21 cellular contexts compared by ENCODE assay signal in genomic region chr14:85527458-85527857, GRCh38. TPM values are rescaled to one million over a fixed set of nuclear protein-coding genes. Genes with fewer than 3 reads are reported as not detected.
DNase-seq lines count a peak whose midpoint lies in the region; ATAC-seq and TF ChIP-seq lines count a peak whose summit lies in the region.
"Had no signal": no experiment of that assay in that cellular context is flagged by ENCODE, and none has a peak within 500 bp of the region (broad histone marks: within the 10 kb centered on the region; RNA-seq: fewer than 3 reads in every experiment).

No MANE protein-coding gene starts in this region.

- H3K9ac ChIP-seq in skeletal muscle satellite cell (ENCODE audit: low read depth, low read length) = peak overlapping the region; percentile 90
- H3K9ac ChIP-seq: BLaER1 had no signal

- H3K4me2 ChIP-seq in skeletal muscle satellite cell (ENCODE audit: low read length) = peak overlapping the region; percentile 98
- H3K4me2 ChIP-seq: BLaER1 had no signal

- TF ChIP-seq CTCF in brain (conservative IDR thresholded peaks at IDR 0.05) = no peak

- peak overlapping the region; percentile 92 to 98 (median 96) for H3K4me3 Mint-ChIP-seq in brain
- H3K4me3 Mint-ChIP-seq in activated CD8-positive, alpha-beta memory T cell treated with anti-CD3 and anti-CD28 coated beads, Interleukin-2, amount 10 ng/mL, durations not matched to agents 7 days and 5 days = no peak overlapping the region
- H3K4me3 Mint-ChIP-seq: activated naive CD4-positive, alpha-beta T cell treated with anti-CD3 and anti-CD28 coated beads, Interleukin-2, amount 10 ng/mL, durations not matched to agents 7 days and 5 days; endodermal cell; immature natural killer cell; memory B cell had no signal

- ATAC-seq in HG03139 (IDR thresholded peaks at IDR 0.05; ENCODE audit: unreplicated experiment) = no peak
- no peak for ATAC-seq in HG03196 (IDR thresholded peaks at IDR 0.05; ENCODE audit: unreplicated experiment)
- ATAC-seq in activated CD8-positive, alpha-beta memory T cell treated with anti-CD3 and anti-CD28 coated beads, Interleukin-2, amount 10 ng/mL, durations not matched to agents 7 days and 5 days = no peak

- peaks cover 29% of the 10 kb centered on the region for H3K27me3 Mint-ChIP-seq in brain
- H3K27me3 Mint-ChIP-seq in activated CD8-positive, alpha-beta memory T cell treated with anti-CD3 and anti-CD28 coated beads, Interleukin-2, amount 10 ng/mL, durations not matched to agents 7 days and 5 days = peaks cover 39% of the 10 kb centered on the region

- H3K4me3 ChIP-seq in skeletal muscle satellite cell (ENCODE audit: low read length) = peak overlapping the region; percentile 20
- H3K4me3 ChIP-seq: BLaER1, cardiac muscle cell had no signal

- H3K27me3 ChIP-seq in skeletal muscle satellite cell (ENCODE audit: control insufficient read depth, insufficient read depth, low read length) = no peaks in the 10 kb centered on the region
- H3K27me3 ChIP-seq: BLaER1, tibial nerve had no signal

- DNase-seq in HS-5 (ENCODE audit: low read depth) (peak; percentile 34), glomerular visceral epithelial cell (ENCODE audit: extremely low spot score) (peak; percentile 4), amniotic stem cell (lab: John Stamatoyannopoulos, UW) (no peak)
- no peak for DNase-seq in activated CD8-positive, alpha-beta memory T cell treated with anti-CD3 and anti-CD28 coated beads, Interleukin-2, amount 10 ng/mL, durations not matched to agents 7 days and 5 days
- DNase-seq: activated CD4-positive, alpha-beta T cell treated with anti-CD3 and anti-CD28 coated beads for 48 hours; activated naive CD4-positive, alpha-beta T cell treated with anti-CD3 and anti-CD28 coated beads, Interleukin-2, amount 10 ng/mL, durations not matched to agents 7 days and 5 days; endodermal cell; immature natural killer cell; MM.1S; NCI-H187; NCI-H446; SHP77 treated with DMSO at 0.1 percent for 48 hours had no signal

- H3K9me3 Mint-ChIP-seq in brain = peaks cover 0 to 4% (median 0%) of the 10 kb centered on the region in 5 experiments
- no peaks in the 10 kb centered on the region for H3K9me3 Mint-ChIP-seq in activated CD8-positive, alpha-beta memory T cell treated with anti-CD3 and anti-CD28 coated beads, Interleukin-2, amount 10 ng/mL, durations not matched to agents 7 days and 5 days (ENCODE audit: low read depth)
- H3K9me3 Mint-ChIP-seq: activated naive CD4-positive, alpha-beta T cell treated with anti-CD3 and anti-CD28 coated beads, Interleukin-2, amount 10 ng/mL, durations not matched to agents 7 days and 5 days; endodermal cell had no signal

- no peaks in the 10 kb centered on the region for H3K9me3 ChIP-seq in skeletal muscle satellite cell (replicated peaks; ENCODE audit: low read length)
- H3K9me3 ChIP-seq: neutrophil, tibial nerve had no signal

- no peaks in the 10 kb centered on the region for H3K36me3 Mint-ChIP-seq in brain
- H3K36me3 Mint-ChIP-seq in activated CD8-positive, alpha-beta memory T cell treated with anti-CD3 and anti-CD28 coated beads, Interleukin-2, amount 10 ng/mL, durations not matched to agents 7 days and 5 days = peaks cover 11% of the 10 kb centered on the region
- H3K36me3 Mint-ChIP-seq: memory B cell had no signal

- peaks cover 37% of the 10 kb centered on the region for H3K4me1 ChIP-seq in skeletal muscle satellite cell (ENCODE audit: control insufficient read depth, insufficient read depth, low read length)
- H3K4me1 ChIP-seq: BLaER1 had no signal

- H3K4me1 Mint-ChIP-seq in brain = peaks cover 34% of the 10 kb centered on the region
- H3K4me1 Mint-ChIP-seq in activated CD8-positive, alpha-beta memory T cell treated with anti-CD3 and anti-CD28 coated beads, Interleukin-2, amount 10 ng/mL, durations not matched to agents 7 days and 5 days = peaks cover 9% of the 10 kb centered on the region
- H3K4me1 Mint-ChIP-seq: memory B cell had no signal

- peak overlapping the region in 3 of 5 experiments; percentile 96 to 98 (median 98) for H3K27ac Mint-ChIP-seq in brain
- H3K27ac Mint-ChIP-seq in activated CD8-positive, alpha-beta memory T cell treated with anti-CD3 and anti-CD28 coated beads, Interleukin-2, amount 10 ng/mL, durations not matched to agents 7 days and 5 days = no peak overlapping the region
- H3K27ac Mint-ChIP-seq: activated naive CD4-positive, alpha-beta T cell treated with anti-CD3 and anti-CD28 coated beads, Interleukin-2, amount 10 ng/mL, durations not matched to agents 7 days and 5 days; endodermal cell; immature natural killer cell; memory B cell had no signal

- CTCF ChIA-PET in activated CD8-positive, alpha-beta memory T cell treated with anti-CD3 and anti-CD28 coated beads, Interleukin-2, amount 10 ng/mL, durations not matched to agents 7 days and 5 days (lab: Charles Lee) = no interaction called here

- no peaks in the 10 kb centered on the region for H3K36me3 ChIP-seq in skeletal muscle satellite cell (ENCODE audit: insufficient read depth, low read length)
- H3K36me3 ChIP-seq: BLaER1, cardiac muscle cell, neutrophil, tibial nerve had no signal

RNA-seq across cellular contexts. Expression of gene FLRT2, which starts 2.5 kb away (rescaled TPM):
- 3.9 TPM for polyA plus RNA-seq in brain (ENCODE audit: insufficient read depth, low read depth, low replicate concordance)
- total RNA-seq in skeletal muscle satellite cell (2012; rRNA removed) = 10.7 and 29.7 TPM in 2 replicates
- total RNA-seq in activated CD8-positive, alpha-beta memory T cell treated with anti-CD3 and anti-CD28 coated beads, Interleukin-2, amount 10 ng/mL, durations not matched to agents 7 days and 5 days = not detected
- polyA plus RNA-seq: immature natural killer cell had no signal

Comparison
In these comparisons a context has a peak if more than half of its experiments do, and no peak if none do; other contexts are left out.
1. DNase-seq: peak in HS-5 (single experiment) and glomerular visceral epithelial cell (single experiment); none in amniotic stem cell (single experiment) and activated CD8-positive, alpha-beta memory T cell treated with anti-CD3 and anti-CD28 coated beads, Interleukin-2, amount 10 ng/mL, durations not matched to agents 7 days and 5 days (single experiment).